ENCODE assay signal across 9 cellular contexts in genomic region chr16:30762991-30763725, GRCh38. TPM values are rescaled to one million over a fixed set of nuclear protein-coding genes. Genes with fewer than 3 reads are reported as not detected.
DNase-seq lines count a peak whose midpoint lies in the region; ATAC-seq and TF ChIP-seq lines count a peak whose summit lies in the region.
"Had no signal": no experiment of that assay in that cellular context is flagged by ENCODE, and none has a peak within 500 bp of the region (broad histone marks: within the 10 kb centered on the region; RNA-seq: fewer than 3 reads in every experiment).

No MANE protein-coding gene starts in this region.

- POLR2A ChIA-PET in activated CD8-positive, alpha-beta T cell treated with anti-CD3 and anti-CD28 coated beads for 36 hours (lab: Charles Lee) = interaction anchor here (0.6 to 4.5 kb wide), 3 partner anchors 10 to 809 kb away, joined by 3 to 23 read pairs (median 4); no protein-coding TSS in a partner anchor

- H3K36me3 ChIP-seq in smooth muscle cell (ENCODE audit: low read depth) = peaks cover 8% of the 10 kb centered on the region

- H3K27ac ChIP-seq in smooth muscle cell (ENCODE audit: low read depth) = peak overlapping the region; percentile 85

- peaks cover 31% of the 10 kb centered on the region for H3K79me2 ChIP-seq in smooth muscle cell (ENCODE audit: low read depth)

- no peaks in the 10 kb centered on the region for H3K27me3 Mint-ChIP-seq in activated CD8-positive, alpha-beta T cell treated with anti-CD3 and anti-CD28 coated beads for 36 hours

- no peak for TF ChIP-seq CTCF in HFF-Myc (IDR thresholded peaks at IDR 0.05; ENCODE audit: low read depth, low read length, missing control alignments)
- TF ChIP-seq CTCF in activated CD8-positive, alpha-beta T cell treated with anti-CD3 and anti-CD28 coated beads for 36 hours (IDR thresholded peaks at IDR 0.05) = no peak
- TF ChIP-seq CTCF in smooth muscle cell (IDR thresholded peaks at IDR 0.05; ENCODE audit: borderline replicate concordance, insufficient read depth, poor library complexity, severe bottlenecking) = no peak

- H3K9me3 Mint-ChIP-seq in activated CD8-positive, alpha-beta T cell treated with anti-CD3 and anti-CD28 coated beads for 36 hours = no peaks in the 10 kb centered on the region

- H4K20me1 ChIP-seq in smooth muscle cell (ENCODE audit: low read depth) = peaks cover 8% of the 10 kb centered on the region

- peak overlapping the region; percentile 90 for H3K4me2 ChIP-seq in smooth muscle cell

- H3K4me1 ChIP-seq in smooth muscle cell (ENCODE audit: low read depth) = peaks cover 17% of the 10 kb centered on the region

- peak overlapping the region; percentile 93 for H3K4me3 Mint-ChIP-seq in activated CD8-positive, alpha-beta T cell treated with anti-CD3 and anti-CD28 coated beads for 36 hours

- intact Hi-C loops in activated CD8-positive, alpha-beta T cell treated with anti-CD3 and anti-CD28 coated beads for 36 hours (cut with micrococcal nuclease) = loop anchor here (10.0 kb wide), 1 partner anchor 48 kb away; no protein-coding TSS in a partner anchor

- H3F3A ChIP-seq in smooth muscle cell (ENCODE audit: low read depth) = peaks cover 8% of the 10 kb centered on the region

- H3K27ac Mint-ChIP-seq in activated CD8-positive, alpha-beta T cell treated with anti-CD3 and anti-CD28 coated beads for 36 hours = peak overlapping the region; percentile 82

- H3K36me3 Mint-ChIP-seq in activated CD8-positive, alpha-beta T cell treated with anti-CD3 and anti-CD28 coated beads for 36 hours (ENCODE audit: low read depth) = peaks cover 40% of the 10 kb centered on the region

- peak overlapping the region; percentile 94 for H3K4me3 ChIP-seq in HFF-Myc (replicated peaks; ENCODE audit: low read depth, low read length)
- peak overlapping the region; percentile 88 for H3K4me3 ChIP-seq in iPS-11a (ENCODE audit: low read depth, low read length)
- peak overlapping the region; percentile 65 for H3K4me3 ChIP-seq in smooth muscle cell

- H3K4me1 Mint-ChIP-seq in activated CD8-positive, alpha-beta T cell treated with anti-CD3 and anti-CD28 coated beads for 36 hours (ENCODE audit: low read depth) = peaks cover 24% of the 10 kb centered on the region

- H3K27me3 ChIP-seq in smooth muscle cell (ENCODE audit: low read depth) = no peaks in the 10 kb centered on the region

- no peak overlapping the region for H2AFZ ChIP-seq in smooth muscle cell (ENCODE audit: low read depth)

- CTCF ChIA-PET in activated CD8-positive, alpha-beta T cell treated with anti-CD3 and anti-CD28 coated beads for 36 hours (lab: Charles Lee) = interaction anchor here (1.6 to 2.1 kb wide), 2 partner anchors 51 to 81 kb away, joined by 5 to 7 read pairs; no protein-coding TSS in a partner anchor

- H3K9me3 ChIP-seq in smooth muscle cell (replicated peaks; ENCODE audit: low read depth) = no peaks in the 10 kb centered on the region

- WGBS in smooth muscle cell (ENCODE audit: low lambda C conversion rate) = 83% methylated on average over 15 of the region's 15 CpGs

- DNase-seq in HFF-Myc (ENCODE audit: extremely low read depth, low read depth) (no peak), smooth muscle cell (lab: John Stamatoyannopoulos, UW; ENCODE audit: unreplicated experiment) (no peak), NCI-H2171 (lab: John Stamatoyannopoulos, UW) (no peak), NCI-H510A (lab: John Stamatoyannopoulos, UW) (no peak), NCI-H446 treated with DMSO at 0.1 percent for 48 hours (lab: John Stamatoyannopoulos, UW) (no peak)
- no peak for DNase-seq in activated CD8-positive, alpha-beta T cell treated with anti-CD3 and anti-CD28 coated beads for 36 hours
- DNase-seq: activated CD4-positive, CD25-positive, alpha-beta regulatory T cell had no signal

- ATAC-seq in activated CD8-positive, alpha-beta T cell treated with anti-CD3 and anti-CD28 coated beads for 36 hours = no peak
- ATAC-seq in HG03469 (IDR thresholded peaks at IDR 0.05; ENCODE audit: unreplicated experiment) = no peak

- H3K9ac ChIP-seq in smooth muscle cell (ENCODE audit: low read depth) = peak overlapping the region; percentile 89

RNA-seq across cellular contexts. Expression of gene RNF40, which starts 1.0 kb away (rescaled TPM):
- 10 to 100 TPM; 63.2 to 68.1 TPM for total RNA-seq in activated CD8-positive, alpha-beta T cell treated with anti-CD3 and anti-CD28 coated beads for 36 hours
- total RNA-seq in smooth muscle cell = 66.1 and 73.0 TPM in 2 replicates
- polyA plus RNA-seq in smooth muscle cell = 92.5 and 107 TPM in 2 replicates

RNA-seq across cellular contexts. Expression of gene CFAP119, which starts 1.3 kb away (rescaled TPM):
- total RNA-seq in activated CD8-positive, alpha-beta T cell treated with anti-CD3 and anti-CD28 coated beads for 36 hours = 1 to 10 TPM; 3.8 to 3.9 TPM
- total RNA-seq in smooth muscle cell = 2.2 and 5.2 TPM in 2 replicates
- polyA plus RNA-seq in smooth muscle cell = 3.0 and 3.5 TPM in 2 replicates

RNA-seq across cellular contexts. Expression of gene PHKG2, which starts 14.9 kb away (rescaled TPM):
- total RNA-seq in activated CD8-positive, alpha-beta T cell treated with anti-CD3 and anti-CD28 coated beads for 36 hours = 10 to 100 TPM; 27.8 to 30.3 TPM
- 24.9 and 35.9 TPM in 2 replicates for total RNA-seq in smooth muscle cell
- 39.1 and 40.1 TPM in 2 replicates for polyA plus RNA-seq in smooth muscle cell

RNA-seq across cellular contexts. Expression of gene ZNF629, which starts 23.8 kb away (rescaled TPM):
- total RNA-seq in activated CD8-positive, alpha-beta T cell treated with anti-CD3 and anti-CD28 coated beads for 36 hours = 1 to 10 TPM; 2.8 to 3.2 TPM
- total RNA-seq in smooth muscle cell = 11.2 and 11.6 TPM in 2 replicates
- polyA plus RNA-seq in smooth muscle cell = 13.0 and 13.4 TPM in 2 replicates
